ENCODE assay signal across 9 cellular contexts in the genomic region with DNA sequence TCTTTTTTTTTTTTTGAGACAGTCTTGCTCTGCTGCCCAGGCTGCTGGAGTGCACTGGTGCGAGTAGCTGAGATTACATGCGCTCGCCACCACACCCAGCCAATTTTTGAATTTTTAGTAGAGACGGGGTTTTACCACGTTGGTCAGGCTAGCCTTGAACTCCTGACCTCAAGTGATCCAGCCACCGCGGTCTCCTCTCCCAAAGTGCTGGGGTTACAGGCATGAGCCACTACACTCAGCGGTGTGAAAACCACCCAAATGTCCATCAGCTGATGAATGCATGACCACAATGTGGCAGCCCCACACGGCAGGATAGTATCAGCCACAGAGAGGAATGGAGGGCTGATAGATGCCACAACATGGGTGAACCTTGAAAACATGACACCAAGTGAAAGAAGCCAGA. TPM values are rescaled to one million over a fixed set of nuclear protein-coding genes. Genes with fewer than 3 reads are reported as not detected.
DNase-seq lines count a peak whose midpoint lies in the region; ATAC-seq lines count a peak whose summit lies in the region.
"Had no signal": no experiment of that assay in that cellular context is flagged by ENCODE, and none has a peak within 500 bp of the region (broad histone marks: within the 10 kb centered on the region; RNA-seq: fewer than 3 reads in every experiment).

No MANE protein-coding gene starts in this region.

- H3K4me1 Mint-ChIP-seq in activated CD4-positive, alpha-beta memory T cell treated with anti-CD3 and anti-CD28 coated beads, Interleukin-2, amount 10 ng/mL, durations not matched to agents 7 days and 5 days = peaks cover 37% of the 10 kb centered on the region

- no peaks in the 10 kb centered on the region for H3K9me3 Mint-ChIP-seq in activated CD4-positive, alpha-beta memory T cell treated with anti-CD3 and anti-CD28 coated beads, Interleukin-2, amount 10 ng/mL, durations not matched to agents 7 days and 5 days

- ATAC-seq in HG03060 (IDR thresholded peaks at IDR 0.05; ENCODE audit: low read depth, unreplicated experiment) = peak; percentile 44
- no peak for ATAC-seq in GM19395 (IDR thresholded peaks at IDR 0.05; ENCODE audit: unreplicated experiment)

- peaks cover 16% of the 10 kb centered on the region for H3K36me3 Mint-ChIP-seq in activated CD4-positive, alpha-beta memory T cell treated with anti-CD3 and anti-CD28 coated beads, Interleukin-2, amount 10 ng/mL, durations not matched to agents 7 days and 5 days (ENCODE audit: low read depth)

- no peak overlapping the region for H3K27ac Mint-ChIP-seq in activated CD4-positive, alpha-beta memory T cell treated with anti-CD3 and anti-CD28 coated beads, Interleukin-2, amount 10 ng/mL, durations not matched to agents 7 days and 5 days

- H3K4me3 Mint-ChIP-seq in activated CD4-positive, alpha-beta memory T cell treated with anti-CD3 and anti-CD28 coated beads, Interleukin-2, amount 10 ng/mL, durations not matched to agents 7 days and 5 days = peak overlapping the region; percentile 81

- DNase-seq in NK-92 treated with Interleukin-12 subunit alpha and Interleukin-12 subunit beta, amount 100 ng/mL, for 24 hours (lab: John Stamatoyannopoulos, UW) = peak; percentile 70
- DNase-seq in NK-92 (lab: John Stamatoyannopoulos, UW; ENCODE audit: unreplicated experiment) (no peak), putamen (ENCODE audit: low spot score) (no peak), hepatic stellate cell (ENCODE audit: low spot score) (no peak)
- peak; percentile 70 for DNase-seq in activated CD4-positive, alpha-beta memory T cell treated with anti-CD3 and anti-CD28 coated beads, Interleukin-2, amount 10 ng/mL, durations not matched to agents 7 days and 5 days
- DNase-seq in stimulated activated CD8-positive, alpha-beta memory T cell treated with anti-CD3 and anti-CD28 coated beads, Interleukin-12 subunit alpha, Interleukin-12 subunit beta, amount 100 ng/mL, for 4 hours (ENCODE audit: low read depth) = peak; percentile 24
- DNase-seq: NCI-H1694 treated with DMSO at 0.1 percent for 48 hours had no signal

- POLR2A ChIA-PET in activated CD4-positive, alpha-beta memory T cell treated with anti-CD3 and anti-CD28 coated beads, Interleukin-2, amount 10 ng/mL, durations not matched to agents 7 days and 5 days (lab: Charles Lee) = interaction anchor here (4.6 to 5.8 kb wide), 2 partner anchors 17 to 29 kb away, joined by 29 to 74 read pairs; partner anchors contain the start of gene HASPIN

- CTCF ChIA-PET in activated CD4-positive, alpha-beta memory T cell treated with anti-CD3 and anti-CD28 coated beads, Interleukin-2, amount 10 ng/mL, durations not matched to agents 7 days and 5 days (lab: Charles Lee) = interaction anchor here (0.6 to 2.4 kb wide), 4 partner anchors 12 to 91 kb away, joined by 3 to 12 read pairs (median 4); no protein-coding TSS in a partner anchor

- H3K27me3 Mint-ChIP-seq in activated CD4-positive, alpha-beta memory T cell treated with anti-CD3 and anti-CD28 coated beads, Interleukin-2, amount 10 ng/mL, durations not matched to agents 7 days and 5 days = no peaks in the 10 kb centered on the region

RNA-seq across cellular contexts. Expression of gene P2RX5, which starts 2.1 kb away (rescaled TPM):
- 10 to 100 TPM; 30.8 to 31.1 TPM for total RNA-seq in activated CD4-positive, alpha-beta memory T cell treated with anti-CD3 and anti-CD28 coated beads, Interleukin-2, amount 10 ng/mL, durations not matched to agents 7 days and 5 days

RNA-seq across cellular contexts. Expression of gene EMC6, which starts 25.2 kb away (rescaled TPM):
- 10 to 100 TPM; 40.4 to 41.6 TPM for total RNA-seq in activated CD4-positive, alpha-beta memory T cell treated with anti-CD3 and anti-CD28 coated beads, Interleukin-2, amount 10 ng/mL, durations not matched to agents 7 days and 5 days

RNA-seq across cellular contexts. Expression of gene TAX1BP3, which starts 25.5 kb away (rescaled TPM):
- 10 to 100 TPM; 23.2 to 25.0 TPM for total RNA-seq in activated CD4-positive, alpha-beta memory T cell treated with anti-CD3 and anti-CD28 coated beads, Interleukin-2, amount 10 ng/mL, durations not matched to agents 7 days and 5 days

RNA-seq across cellular contexts. Expression of gene HASPIN, which starts 29.9 kb away (rescaled TPM):
- total RNA-seq in activated CD4-positive, alpha-beta memory T cell treated with anti-CD3 and anti-CD28 coated beads, Interleukin-2, amount 10 ng/mL, durations not matched to agents 7 days and 5 days = 10 to 100 TPM; 23.8 to 25.2 TPM

RNA-seq across cellular contexts. Expression of gene CTNS, which starts 57.3 kb away (rescaled TPM):
- total RNA-seq in activated CD4-positive, alpha-beta memory T cell treated with anti-CD3 and anti-CD28 coated beads, Interleukin-2, amount 10 ng/mL, durations not matched to agents 7 days and 5 days = 10 to 100 TPM; 24.5 to 26.5 TPM

Comparison
In these comparisons a context has a peak if more than half of its experiments do, and no peak if none do; other contexts are left out.
1. DNase-seq: peak in NK-92 treated with Interleukin-12 subunit alpha and Interleukin-12 subunit beta, amount 100 ng/mL, for 24 hours (single experiment), activated CD4-positive, alpha-beta memory T cell treated with anti-CD3 and anti-CD28 coated beads, Interleukin-2, amount 10 ng/mL, durations not matched to agents 7 days and 5 days (single experiment) and stimulated activated CD8-positive, alpha-beta memory T cell treated with anti-CD3 and anti-CD28 coated beads, Interleukin-12 subunit alpha, Interleukin-12 subunit beta, amount 100 ng/mL, for 4 hours (single experiment); none in NK-92 (single experiment), putamen (single experiment) and hepatic stellate cell (single experiment).